ENCODE assay signal across 8 cellular contexts in genomic region chr1:115976062-115976899, GRCh38. TPM values are rescaled to one million over a fixed set of nuclear protein-coding genes. Genes with fewer than 3 reads are reported as not detected.
A peak's percentile ranks its signal among the peaks of the same experiment; 100 is the strongest.
DNase-seq lines count a peak whose midpoint lies in the region; ATAC-seq lines count a peak whose summit lies in the region.

TSS of gene SLC22A15 (plus strand) at chr1:115976513. CDS start at chr1:115976628, 115 bp downstream.

- H3K36me3 ChIP-seq in ACC112 (ENCODE audit: insufficient read depth, low read length) (no peaks in the 10 kb centered on the region), esophagus (ENCODE audit: control insufficient read depth in 2 of 2, insufficient read depth in 2 of 2, low read length in 1 of 2) (no peaks in the 10 kb centered on the region), subcutaneous abdominal adipose tissue (ENCODE audit: control insufficient read depth in 5 of 5, insufficient read depth in 5 of 5, low read length in 5 of 5) (no peaks in the 10 kb centered on the region)

- H3K4me1 ChIP-seq in ACC112 (ENCODE audit: control insufficient read depth, insufficient read depth, low read length, unreplicated experiment) (peaks cover 24% of the 10 kb centered on the region), esophagus (ENCODE audit: control insufficient read depth in 2 of 2, insufficient read depth in 2 of 2, low read length in 1 of 2) (no peaks in the 10 kb centered on the region), mononuclear cell (ENCODE audit: insufficient read depth, low read length) (peaks cover 41% of the 10 kb centered on the region), subcutaneous abdominal adipose tissue (ENCODE audit: control insufficient read depth in 5 of 5, insufficient read depth in 5 of 5, low read length in 5 of 5) (peaks cover 0 to 21% (median 11%) of the 10 kb centered on the region in 5 donors)

- ATAC-seq in GM18502 (IDR thresholded peaks at IDR 0.05; ENCODE audit: poor library complexity, unreplicated experiment) (peak; percentile 92), HG02798 (IDR thresholded peaks at IDR 0.05; ENCODE audit: poor library complexity, unreplicated experiment) (peak; percentile 91)

- H3K4me3 ChIP-seq in ACC112 (ENCODE audit: low read depth, low read length) (peak within 1 kb of the TSS; percentile 82), esophagus (ENCODE audit: low read depth in 1 of 2, low read length in 2 of 2) (peak within 1 kb of the TSS; percentile 79 to 83), mononuclear cell (ENCODE audit: low read length) (peak within 1 kb of the TSS; percentile 57), subcutaneous abdominal adipose tissue (ENCODE audit: low read depth in 1 of 5, low read length in 5 of 5) (peak within 1 kb of the TSS; percentile 61 to 71 (median 69))

- peak; percentile 24 for DNase-seq in NCI-H226
- DNase-seq in activated CD8-positive, alpha-beta memory T cell treated with anti-CD3 and anti-CD28 coated beads for 48 hours (ENCODE audit: low read depth in 2 of 3, low spot score in 2 of 3), result peak in 2 of 3 experiments; percentile 10 to 23

- H3K27ac ChIP-seq in ACC112 (ENCODE audit: low read depth, low read length) (peak within 1 kb of the TSS; percentile 73), esophagus (ENCODE audit: low read depth in 2 of 2, low read length in 1 of 2) (peak within 1 kb of the TSS; percentile 93 to 94), subcutaneous abdominal adipose tissue (ENCODE audit: low read depth, low read length) (no peak within 1 kb of the TSS)

- H3K27me3 ChIP-seq in ACC112 (ENCODE audit: insufficient read depth, low read length) (no peaks in the 10 kb centered on the region), esophagus (ENCODE audit: control insufficient read depth in 1 of 2, insufficient read depth in 2 of 2, low read length in 2 of 2) (no peaks in the 10 kb centered on the region), mononuclear cell (ENCODE audit: insufficient read depth, low read length) (peaks cover 6% of the 10 kb centered on the region), subcutaneous abdominal adipose tissue (ENCODE audit: control insufficient read depth in 5 of 5, insufficient read depth in 4 of 5, low read length in 5 of 5) (peaks cover 0 to 3% (median 0%) of the 10 kb centered on the region in 5 donors)

- H3K79me2 ChIP-seq in ACC112 (ENCODE audit: control insufficient read depth, insufficient read depth, low read length, unreplicated experiment), result peaks cover 40% of the 10 kb centered on the region

- WGBS in esophagus, 2 donors, result 1 to 3% methylated on average over 64 to 87 of the region's 87 CpGs

- peak within 1 kb of the TSS; percentile 89 for H2AFZ ChIP-seq in ACC112 (ENCODE audit: low read length, unreplicated experiment)

- peak within 1 kb of the TSS in 3 of 5 donors; percentile 55 to 69 (median 59) for H3K9ac ChIP-seq in subcutaneous abdominal adipose tissue (ENCODE audit: low read length in 5 of 5)

- no peaks in the 10 kb centered on the region for H3K9me3 ChIP-seq in esophagus (ENCODE audit: control insufficient read depth in 2 of 2, insufficient read depth in 1 of 2, low read depth in 1 of 2, low read length in 1 of 2)
- H3K9me3 ChIP-seq in mononuclear cell (ENCODE audit: low read depth, low read length), result no peaks in the 10 kb centered on the region
- H3K9me3 ChIP-seq in subcutaneous abdominal adipose tissue (ENCODE audit: control insufficient read depth in 5 of 5, low read length in 5 of 5), result no peaks in the 10 kb centered on the region

RNA-seq across cellular contexts. Expression of gene SLC22A15, which starts in this region (rescaled TPM):
- polyA plus RNA-seq in esophagus, result 1 to 10 TPM; 3.1 to 5.1 TPM
- total RNA-seq in mononuclear cell, result 6.4 TPM
